Comparison of ENCODE assay signal across 10 cellular contexts in genomic region chrX:85243155-85243554, GRCh38. TPM values are rescaled to one million over a fixed set of nuclear protein-coding genes. Genes with fewer than 3 reads are reported as not detected.
A peak's percentile ranks its signal among the peaks of the same experiment; 100 is the strongest.
DNase-seq lines count a peak whose midpoint lies in the region; ATAC-seq, FAIRE-seq and TF ChIP-seq lines count a peak whose summit lies in the region.
"Had no signal": no experiment of that assay in that cellular context is flagged by ENCODE, and none has a peak within 500 bp of the region (broad histone marks: within the 10 kb centered on the region; RNA-seq: fewer than 3 reads in every experiment).

No MANE protein-coding gene starts in this region.

- H3K9me3 ChIP-seq in keratinocyte (ENCODE audit: control insufficient read depth, low read depth, low read length), result no peaks in the 10 kb centered on the region

- peaks cover 13% of the 10 kb centered on the region for H3K4me1 Mint-ChIP-seq in stimulated activated naive CD8-positive, alpha-beta T cell treated with anti-CD3 and anti-CD28 coated beads, Interleukin-15, Interleukin-2, amounts not matched to agents 100 ng/mL and 50 ng/mL, for 24 hours (ENCODE audit: low read depth)
- H3K4me1 Mint-ChIP-seq in WTC11, result peaks cover 22% of the 10 kb centered on the region

- H3K27me3 Mint-ChIP-seq in stimulated activated naive CD8-positive, alpha-beta T cell treated with anti-CD3 and anti-CD28 coated beads, Interleukin-15, Interleukin-2, amounts not matched to agents 100 ng/mL and 50 ng/mL, for 24 hours, result peaks cover 9% of the 10 kb centered on the region
- no peaks in the 10 kb centered on the region for H3K27me3 Mint-ChIP-seq in WTC11 (ENCODE audit: low read depth)

- peak overlapping the region; percentile 84 for H3K4me3 Mint-ChIP-seq in stimulated activated naive CD8-positive, alpha-beta T cell treated with anti-CD3 and anti-CD28 coated beads, Interleukin-15, Interleukin-2, amounts not matched to agents 100 ng/mL and 50 ng/mL, for 24 hours
- H3K4me3 Mint-ChIP-seq in WTC11, result peak overlapping the region; percentile 96

- H2AFZ ChIP-seq in keratinocyte (ENCODE audit: control insufficient read depth, low read length), result peak overlapping the region; percentile 33

- no peak for ATAC-seq in stimulated activated naive CD8-positive, alpha-beta T cell treated with anti-CD3 and anti-CD28 coated beads, Interleukin-15, Interleukin-2, amounts not matched to agents 100 U/mL and 50 U/mL, for 24 hours
- no peak for ATAC-seq in WTC11
- ATAC-seq in HG03175 (IDR thresholded peaks at IDR 0.05; ENCODE audit: unreplicated experiment), result no peak

- no peak for FAIRE-seq in keratinocyte (lab: Jason Lieb, UNC)

- H3K4me1 ChIP-seq in keratinocyte (ENCODE audit: control insufficient read depth, extremely low read depth, insufficient read depth, low read length), result no peaks in the 10 kb centered on the region

- H3K4me2 ChIP-seq in keratinocyte (ENCODE audit: control insufficient read depth, extremely low read depth, insufficient read depth, low read depth, low read length), result peak overlapping the region; percentile 76

- H3K9ac ChIP-seq in keratinocyte (ENCODE audit: control insufficient read depth, extremely low read depth, insufficient read depth, low read length), result no peak overlapping the region

- dilution Hi-C loops in keratinocyte (cut with MboI; ENCODE audit: extremely low pct_ligation_motif_present, low sequenced_read_pairs), result no loop called here

- H3K27ac Mint-ChIP-seq in stimulated activated naive CD8-positive, alpha-beta T cell treated with anti-CD3 and anti-CD28 coated beads, Interleukin-15, Interleukin-2, amounts not matched to agents 100 ng/mL and 50 ng/mL, for 24 hours, result no peak overlapping the region
- peak overlapping the region; percentile 96 for H3K27ac Mint-ChIP-seq in WTC11

- H3K27ac ChIP-seq in keratinocyte (ENCODE audit: control insufficient read depth, insufficient read depth, low read length), result no peak overlapping the region
- H3K27ac ChIP-seq: epithelial cell of prostate had no signal

- TF ChIP-seq CTCF in WTC11 (IDR thresholded peaks at IDR 0.05), result no peak
- no peak for TF ChIP-seq CTCF in keratinocyte (optimal IDR thresholded peaks at IDR 0.05 in 1 of 3, IDR thresholded peaks at IDR 0.05 in 1 of 3, conservative IDR thresholded peaks at IDR 0.05 in 1 of 3; ENCODE audit: extremely low read depth in 1 of 3, insufficient read depth in 2 of 3, low read length in 3 of 3)

- no peak for DNase-seq in stimulated activated naive CD8-positive, alpha-beta T cell treated with anti-CD3 and anti-CD28 coated beads, Interleukin-15, Interleukin-2, amounts not matched to agents 100 U/mL and 50 U/mL, for 24 hours
- DNase-seq in WTC11 (ENCODE audit: low spot score), result no peak
- DNase-seq in keratinocyte (ENCODE audit: low read depth, low spot score), result no peak
- DNase-seq in NCI-H226, result no peak
- DNase-seq in effector CD4-positive, alpha-beta T cell, result no peak
- no peak for DNase-seq in HT-29 (ENCODE audit: low spot score)

- no peaks in the 10 kb centered on the region for H4K20me1 ChIP-seq in keratinocyte (ENCODE audit: control insufficient read depth, extremely low read depth, insufficient read depth, low read length)

- CTCF ChIA-PET in WTC11 (lab: Charles Lee), result no interaction called here

- H3K9me3 Mint-ChIP-seq in stimulated activated naive CD8-positive, alpha-beta T cell treated with anti-CD3 and anti-CD28 coated beads, Interleukin-15, Interleukin-2, amounts not matched to agents 100 ng/mL and 50 ng/mL, for 24 hours, result no peaks in the 10 kb centered on the region
- H3K9me3 Mint-ChIP-seq in WTC11, result no peaks in the 10 kb centered on the region

- H3K27me3 ChIP-seq in keratinocyte (ENCODE audit: control insufficient read depth, extremely low read depth, insufficient read depth, low read length), result no peaks in the 10 kb centered on the region

- H3K9me1 ChIP-seq in keratinocyte (ENCODE audit: control insufficient read depth, extremely low read depth, insufficient read depth, low read length), result no peaks in the 10 kb centered on the region

- POLR2A ChIA-PET in WTC11 (lab: Charles Lee), result no interaction called here

- H3K36me3 ChIP-seq in keratinocyte (ENCODE audit: control insufficient read depth in 2 of 2, extremely low read depth in 1 of 2, insufficient read depth in 2 of 2, low read length in 2 of 2), result no peaks in the 10 kb centered on the region

- no peaks in the 10 kb centered on the region for H3K79me2 ChIP-seq in keratinocyte (ENCODE audit: control insufficient read depth, insufficient read depth, low read length)

- H3K4me3 ChIP-seq in keratinocyte (ENCODE audit: control insufficient read depth in 2 of 3, extremely low read depth in 1 of 3, insufficient read depth in 2 of 3, low read depth in 1 of 3, low read length in 3 of 3), result peak overlapping the region in 1 of 3 experiments; percentile 80

- no peaks in the 10 kb centered on the region for H3K36me3 Mint-ChIP-seq in stimulated activated naive CD8-positive, alpha-beta T cell treated with anti-CD3 and anti-CD28 coated beads, Interleukin-15, Interleukin-2, amounts not matched to agents 100 ng/mL and 50 ng/mL, for 24 hours (ENCODE audit: low read depth)
- 0 out of 2 replicates have a peak, but pooled peaks cover 2% of the 10 kb centered on the region for H3K36me3 Mint-ChIP-seq in WTC11

TF ChIP-seq in WTC11, 78 proteins besides CTCF, POLR2A, EP300 and RAD21 (continues in another document):
- TF ChIP-seq OVOL2 (CRISPR knock-in tag; IDR thresholded peaks at IDR 0.05; ENCODE audit: borderline replicate concordance), result no peak
- no peak for TF ChIP-seq ARID4B (CRISPR knock-in tag; IDR thresholded peaks at IDR 0.05; ENCODE audit: borderline replicate concordance)
- no peak for TF ChIP-seq ETV6 (CRISPR knock-in tag; IDR thresholded peaks at IDR 0.05)
- no peak for TF ChIP-seq CREB1 (CRISPR knock-in tag; IDR thresholded peaks at IDR 0.05)
- TF ChIP-seq ZNF317 (CRISPR knock-in tag; IDR thresholded peaks at IDR 0.05; ENCODE audit: borderline replicate concordance, low read depth), result no peak
- no peak for TF ChIP-seq ZSCAN18 (CRISPR knock-in tag; IDR thresholded peaks at IDR 0.05)

RNA-seq across cellular contexts. Expression of gene SATL1, which starts 0.4 kb away (rescaled TPM):
- 0.22 to 0.39 TPM (median 0.32 TPM) in 3 replicates for total RNA-seq in WTC11 (2021)
- polyA plus RNA-seq in keratinocyte, result 0.18 to 0.52 TPM (median 0.30 TPM) in 3 replicates
- polyA plus RNA-seq in keratinocyte (2011; ENCODE audit: low read depth), result 1.4 TPM
- polyA plus RNA-seq in keratinocyte (2011; cell fraction: cytosol; rRNA removed), result 0.39 and 0.83 TPM in 2 replicates
- 0.05 and 0.31 TPM in 2 replicates for polyA plus RNA-seq in keratinocyte (2011; cell fraction: nucleus; rRNA removed)
- polyA plus RNA-seq in keratinocyte (2012; ENCODE audit: low replicate concordance), result 0.22 and 0.71 TPM in 2 replicates
- polyA minus RNA-seq in keratinocyte, result 0.13 to 0.20 TPM in 2 of 3 replicates, not detected in the other
- not detected for polyA minus RNA-seq in keratinocyte (2011; cell fraction: cytosol; rRNA and poly(A)+ RNA removed)
- polyA minus RNA-seq in keratinocyte (2011; cell fraction: nucleus; rRNA and poly(A)+ RNA removed), result 0.21 and 0.23 TPM in 2 replicates
- total RNA-seq in HT-29 (2014; rRNA removed; shearing (Covaris generic)), result not detected in 2 replicates
- total RNA-seq: T-helper 1 cell treated with Interleukin-12 subunit alpha and Interleukin-12 subunit beta and Interleukin-4 antibody, amounts not matched to agents 30 ng/mL and 1 ng/mL, for 36 hours had no signal

RNA-seq across cellular contexts. Expression of gene ZNF711, which starts 0.6 kb away (rescaled TPM):
- total RNA-seq in WTC11 (2021), result 12.5 to 14.3 TPM (median 13.4 TPM) in 3 replicates
- 0.92 to 2.9 TPM (median 2.4 TPM) in 3 replicates for polyA plus RNA-seq in keratinocyte
- polyA plus RNA-seq in keratinocyte (2011; ENCODE audit: low read depth), result 2.1 TPM
- 0.68 and 1.4 TPM in 2 replicates for polyA plus RNA-seq in keratinocyte (2011; cell fraction: cytosol; rRNA removed)
- polyA plus RNA-seq in keratinocyte (2011; cell fraction: nucleus; rRNA removed), result 4.4 and 6.6 TPM in 2 replicates
- 0.89 and 2.3 TPM in 2 replicates for polyA plus RNA-seq in keratinocyte (2012; ENCODE audit: low replicate concordance)
- polyA minus RNA-seq in keratinocyte, result 1.4 to 2.5 TPM in 2 of 3 replicates, not detected in the other
- polyA minus RNA-seq in keratinocyte (2011; cell fraction: cytosol; rRNA and poly(A)+ RNA removed), result 0.96 TPM
- 1.2 and 1.6 TPM in 2 replicates for polyA minus RNA-seq in keratinocyte (2011; cell fraction: nucleus; rRNA and poly(A)+ RNA removed)
- total RNA-seq in HT-29 (2014; rRNA removed; shearing (Covaris generic)), result 0.42 and 0.48 TPM in 2 replicates
